ENCODE assay signal across 15 cellular contexts in the genomic region with DNA sequence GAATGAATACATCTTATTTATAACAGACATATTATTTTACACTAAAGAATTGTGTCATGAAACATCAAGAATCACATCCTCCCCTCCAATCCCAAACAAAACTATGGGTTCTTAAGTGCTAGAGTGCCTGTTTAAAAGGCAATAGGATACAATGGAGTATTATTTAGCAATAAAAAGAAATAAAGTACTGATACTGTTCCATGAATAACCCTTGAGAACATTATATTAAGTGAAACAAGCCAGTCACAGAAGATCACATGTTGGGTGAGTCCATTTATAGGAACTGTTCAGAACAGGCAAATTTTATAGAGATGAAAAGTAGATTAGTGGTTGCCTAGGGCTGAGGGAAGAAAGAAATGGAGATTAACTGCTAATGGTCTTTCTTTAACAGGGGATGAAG.
DNase-seq lines count a peak whose midpoint lies in the region; ATAC-seq, FAIRE-seq and TF ChIP-seq lines count a peak whose summit lies in the region.
"Had no signal": no experiment of that assay in that cellular context is flagged by ENCODE, and none has a peak within 500 bp of the region (broad histone marks: within the 10 kb centered on the region; RNA-seq: fewer than 3 reads in every experiment).

No MANE protein-coding gene starts in this region.

- no peaks in the 10 kb centered on the region for H3K27me3 Mint-ChIP-seq in activated naive CD4-positive, alpha-beta T cell treated with anti-CD3 and anti-CD28 coated beads, Interleukin-2, amount 50 U/mL, for 24 hours
- H3K27me3 Mint-ChIP-seq in effector memory CD8-positive, alpha-beta T cell, result no peaks in the 10 kb centered on the region
- H3K27me3 Mint-ChIP-seq in GM23338 (ENCODE audit: insufficient read depth, low read depth, poor library complexity), result no peaks in the 10 kb centered on the region
- H3K27me3 Mint-ChIP-seq: B cell; CD4-positive, alpha-beta T cell had no signal

- H3K4me3 Mint-ChIP-seq in activated naive CD4-positive, alpha-beta T cell treated with anti-CD3 and anti-CD28 coated beads, Interleukin-2, amount 50 U/mL, for 24 hours, result no peak overlapping the region
- no peak overlapping the region for H3K4me3 Mint-ChIP-seq in effector memory CD8-positive, alpha-beta T cell
- no peak overlapping the region for H3K4me3 Mint-ChIP-seq in GM23338
- H3K4me3 Mint-ChIP-seq: B cell; CD4-positive, alpha-beta T cell had no signal

- H3K27ac ChIP-seq in GM23338 (ENCODE audit: low read depth) (no peak overlapping the region), tibial nerve (no peak overlapping the region)
- H3K27ac ChIP-seq: HL-60 had no signal

- H3K27me3 ChIP-seq in GM23338 (ENCODE audit: insufficient read depth) (no peaks in the 10 kb centered on the region), tibial nerve (no peaks in the 10 kb centered on the region)

- no peaks in the 10 kb centered on the region for H3K4me1 Mint-ChIP-seq in activated naive CD4-positive, alpha-beta T cell treated with anti-CD3 and anti-CD28 coated beads, Interleukin-2, amount 50 U/mL, for 24 hours
- H3K4me1 Mint-ChIP-seq in effector memory CD8-positive, alpha-beta T cell (ENCODE audit: low read depth in 2 of 2), result no peaks in the 10 kb centered on the region
- H3K4me1 Mint-ChIP-seq in GM23338, result no peaks in the 10 kb centered on the region

- no peak for FAIRE-seq in HTR-8/SVneo (lab: Jason Lieb, UNC)
- FAIRE-seq: A204.1, GM12891 had no signal

- no peaks in the 10 kb centered on the region for H3K79me2 ChIP-seq in GM23338 (replicated peaks; ENCODE audit: insufficient read depth)

- peaks cover 5% of the 10 kb centered on the region for H3K9me3 Mint-ChIP-seq in activated naive CD4-positive, alpha-beta T cell treated with anti-CD3 and anti-CD28 coated beads, Interleukin-2, amount 50 U/mL, for 24 hours
- H3K9me3 Mint-ChIP-seq in effector memory CD8-positive, alpha-beta T cell, result no peaks in the 10 kb centered on the region
- H3K9me3 Mint-ChIP-seq in GM23338, result no peaks in the 10 kb centered on the region
- H3K9me3 Mint-ChIP-seq: CD4-positive, alpha-beta T cell had no signal

- no peak for ATAC-seq in effector memory CD8-positive, alpha-beta T cell (replicated peaks)
- no peak for ATAC-seq in GM23338

- no peak for DNase-seq in activated naive CD4-positive, alpha-beta T cell treated with Interleukin-2 at 50 U/mL for 16 hours
- DNase-seq in RPMI7951 (ENCODE audit: low read depth) (peak; percentile 23), GM23338 (ENCODE audit: low spot score) (no peak), tibial nerve (ENCODE audit: low spot score in 2 of 2) (no peak), HTR-8/SVneo (ENCODE audit: insufficient read length, low spot score) (no peak)
- DNase-seq in effector memory CD8-positive, alpha-beta T cell, result no peak
- DNase-seq: C1 segment of cervical spinal cord; CD4-positive, alpha-beta T cell; DMS79; HCEC 1CT had no signal

- H4K20me1 ChIP-seq in GM23338 (replicated peaks; ENCODE audit: insufficient read depth), result no peaks in the 10 kb centered on the region

- TF ChIP-seq POLR2A in tibial nerve (IDR thresholded peaks at IDR 0.05), result no peak

- H3K36me3 Mint-ChIP-seq in activated naive CD4-positive, alpha-beta T cell treated with anti-CD3 and anti-CD28 coated beads, Interleukin-2, amount 50 U/mL, for 24 hours, result peaks cover 31% of the 10 kb centered on the region
- H3K36me3 Mint-ChIP-seq in effector memory CD8-positive, alpha-beta T cell (ENCODE audit: insufficient read depth), result peaks cover 41% of the 10 kb centered on the region
- H3K36me3 Mint-ChIP-seq in GM23338 (ENCODE audit: low read depth), result peaks cover 37% of the 10 kb centered on the region

- no peaks in the 10 kb centered on the region for H3K9me2 ChIP-seq in GM23338 (ENCODE audit: insufficient read depth)

- peaks cover 5% of the 10 kb centered on the region; the same call in 1 of the 2 replicates for H3K36me3 ChIP-seq in GM23338 (ENCODE audit: insufficient read depth)
- peaks cover 0 to 51% (median 0%) of the 10 kb centered on the region in 3 donors for H3K36me3 ChIP-seq in tibial nerve

- no peaks in the 10 kb centered on the region for H3K4me1 ChIP-seq in GM23338 (ENCODE audit: insufficient read depth)
- H3K4me1 ChIP-seq in tibial nerve, result no peaks in the 10 kb centered on the region

- H3K9me3 ChIP-seq in tibial nerve, result no peaks in the 10 kb centered on the region

- no peak overlapping the region for H3K4me3 ChIP-seq in GM23338
- no peak overlapping the region for H3K4me3 ChIP-seq in tibial nerve

- H3K27ac Mint-ChIP-seq in activated naive CD4-positive, alpha-beta T cell treated with anti-CD3 and anti-CD28 coated beads, Interleukin-2, amount 50 U/mL, for 24 hours, result peak overlapping the region; percentile 19
- peak overlapping the region; percentile 29 to 39 for H3K27ac Mint-ChIP-seq in effector memory CD8-positive, alpha-beta T cell
- no peak overlapping the region for H3K27ac Mint-ChIP-seq in GM23338
- H3K27ac Mint-ChIP-seq: B cell; CD4-positive, alpha-beta T cell had no signal

- H3K4me2 ChIP-seq in GM23338, result no peak overlapping the region

- H2AFZ ChIP-seq in GM23338, result no peak overlapping the region

- TF ChIP-seq EP300 in tibial nerve (IDR thresholded peaks at IDR 0.05), result no peak

- no peaks in the 10 kb centered on the region for H3F3A ChIP-seq in GM23338 (replicated peaks; ENCODE audit: low read depth)

- no peak for TF ChIP-seq CTCF in GM23338 (conservative IDR thresholded peaks at IDR 0.05; ENCODE audit: low read depth in 2 of 2)
- TF ChIP-seq CTCF in tibial nerve (IDR thresholded peaks at IDR 0.05), result no peak

TF ChIP-seq in GM23338, 12 proteins besides CTCF, POLR2A, EP300 and RAD21:
- TF ChIP-seq JUNB (IDR thresholded peaks at IDR 0.05; ENCODE audit: unreplicated experiment), result no peak
- TF ChIP-seq, protein P1, sequence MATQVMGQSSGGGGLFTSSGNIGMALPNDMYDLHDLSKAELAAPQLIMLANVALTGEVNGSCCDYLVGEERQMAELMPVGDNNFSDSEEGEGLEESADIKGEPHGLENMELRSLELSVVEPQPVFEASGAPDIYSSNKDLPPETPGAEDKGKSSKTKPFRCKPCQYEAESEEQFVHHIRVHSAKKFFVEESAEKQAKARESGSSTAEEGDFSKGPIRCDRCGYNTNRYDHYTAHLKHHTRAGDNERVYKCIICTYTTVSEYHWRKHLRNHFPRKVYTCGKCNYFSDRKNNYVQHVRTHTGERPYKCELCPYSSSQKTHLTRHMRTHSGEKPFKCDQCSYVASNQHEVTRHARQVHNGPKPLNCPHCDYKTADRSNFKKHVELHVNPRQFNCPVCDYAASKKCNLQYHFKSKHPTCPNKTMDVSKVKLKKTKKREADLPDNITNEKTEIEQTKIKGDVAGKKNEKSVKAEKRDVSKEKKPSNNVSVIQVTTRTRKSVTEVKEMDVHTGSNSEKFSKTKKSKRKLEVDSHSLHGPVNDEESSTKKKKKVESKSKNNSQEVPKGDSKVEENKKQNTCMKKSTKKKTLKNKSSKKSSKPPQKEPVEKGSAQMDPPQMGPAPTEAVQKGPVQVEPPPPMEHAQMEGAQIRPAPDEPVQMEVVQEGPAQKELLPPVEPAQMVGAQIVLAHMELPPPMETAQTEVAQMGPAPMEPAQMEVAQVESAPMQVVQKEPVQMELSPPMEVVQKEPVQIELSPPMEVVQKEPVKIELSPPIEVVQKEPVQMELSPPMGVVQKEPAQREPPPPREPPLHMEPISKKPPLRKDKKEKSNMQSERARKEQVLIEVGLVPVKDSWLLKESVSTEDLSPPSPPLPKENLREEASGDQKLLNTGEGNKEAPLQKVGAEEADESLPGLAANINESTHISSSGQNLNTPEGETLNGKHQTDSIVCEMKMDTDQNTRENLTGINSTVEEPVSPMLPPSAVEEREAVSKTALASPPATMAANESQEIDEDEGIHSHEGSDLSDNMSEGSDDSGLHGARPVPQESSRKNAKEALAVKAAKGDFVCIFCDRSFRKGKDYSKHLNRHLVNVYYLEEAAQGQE (IDR thresholded peaks at IDR 0.05; ENCODE audit: unreplicated experiment), result no peak
